In genomic region chr1:89633745-89634625, GRCh38 we compare ENCODE assay signal across 1 cellular context.
TF ChIP-seq lines count a peak whose summit lies in the region.

No MANE protein-coding gene starts in this region.

TF ChIP-seq in GM12878, 131 proteins besides CTCF, POLR2A, EP300 and RAD21 (continued from another document):
- no peak for TF ChIP-seq CUX1 (IDR thresholded peaks at IDR 0.05; ENCODE audit: insufficient replicate concordance, low read depth, low read length)
- TF ChIP-seq, protein P1, sequence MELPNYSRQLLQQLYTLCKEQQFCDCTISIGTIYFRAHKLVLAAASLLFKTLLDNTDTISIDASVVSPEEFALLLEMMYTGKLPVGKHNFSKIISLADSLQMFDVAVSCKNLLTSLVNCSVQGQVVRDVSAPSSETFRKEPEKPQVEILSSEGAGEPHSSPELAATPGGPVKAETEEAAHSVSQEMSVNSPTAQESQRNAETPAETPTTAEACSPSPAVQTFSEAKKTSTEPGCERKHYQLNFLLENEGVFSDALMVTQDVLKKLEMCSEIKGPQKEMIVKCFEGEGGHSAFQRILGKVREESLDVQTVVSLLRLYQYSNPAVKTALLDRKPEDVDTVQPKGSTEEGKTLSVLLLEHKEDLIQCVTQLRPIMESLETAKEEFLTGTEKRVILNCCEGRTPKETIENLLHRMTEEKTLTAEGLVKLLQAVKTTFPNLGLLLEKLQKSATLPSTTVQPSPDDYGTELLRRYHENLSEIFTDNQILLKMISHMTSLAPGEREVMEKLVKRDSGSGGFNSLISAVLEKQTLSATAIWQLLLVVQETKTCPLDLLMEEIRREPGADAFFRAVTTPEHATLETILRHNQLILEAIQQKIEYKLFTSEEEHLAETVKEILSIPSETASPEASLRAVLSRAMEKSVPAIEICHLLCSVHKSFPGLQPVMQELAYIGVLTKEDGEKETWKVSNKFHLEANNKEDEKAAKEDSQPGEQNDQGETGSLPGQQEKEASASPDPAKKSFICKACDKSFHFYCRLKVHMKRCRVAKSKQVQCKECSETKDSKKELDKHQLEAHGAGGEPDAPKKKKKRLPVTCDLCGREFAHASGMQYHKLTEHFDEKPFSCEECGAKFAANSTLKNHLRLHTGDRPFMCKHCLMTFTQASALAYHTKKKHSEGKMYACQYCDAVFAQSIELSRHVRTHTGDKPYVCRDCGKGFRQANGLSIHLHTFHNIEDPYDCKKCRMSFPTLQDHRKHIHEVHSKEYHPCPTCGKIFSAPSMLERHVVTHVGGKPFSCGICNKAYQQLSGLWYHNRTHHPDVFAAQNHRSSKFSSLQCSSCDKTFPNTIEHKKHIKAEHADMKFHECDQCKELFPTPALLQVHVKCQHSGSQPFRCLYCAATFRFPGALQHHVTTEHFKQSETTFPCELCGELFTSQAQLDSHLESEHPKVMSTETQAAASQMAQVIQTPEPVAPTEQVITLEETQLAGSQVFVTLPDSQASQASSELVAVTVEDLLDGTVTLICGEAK (IDR thresholded peaks at IDR 0.05; ENCODE audit: borderline replicate concordance): no peak
- TF ChIP-seq SREBF1 (IDR thresholded peaks at IDR 0.05; ENCODE audit: low read length): no peak
- no peak for TF ChIP-seq SMARCA5 (IDR thresholded peaks at IDR 0.05)
